Comparison of ENCODE assay signal across 9 cellular contexts in genomic region chr10:45433716-45434469, GRCh38. TPM values are rescaled to one million over a fixed set of nuclear protein-coding genes. Genes with fewer than 3 reads are reported as not detected.
DNase-seq lines count a peak whose midpoint lies in the region; ATAC-seq and TF ChIP-seq lines count a peak whose summit lies in the region.
"Had no signal": no experiment of that assay in that cellular context is flagged by ENCODE, and none has a peak within 500 bp of the region (broad histone marks: within the 10 kb centered on the region; RNA-seq: fewer than 3 reads in every experiment).

No MANE protein-coding gene starts in this region.

- CTCF ChIA-PET in CD4-positive, alpha-beta T cell (lab: Charles Lee), result interaction anchor here (1.0 kb wide), 1 partner anchor 31 kb away, joined by 3 read pairs; no protein-coding TSS in a partner anchor
- CTCF ChIA-PET in activated CD4-positive, alpha-beta memory T cell treated with anti-CD3 and anti-CD28 coated beads for 36 hours (lab: Charles Lee), result interaction anchor here (1.5 kb wide), 1 partner anchor 184 kb away, joined by 3 read pairs; no protein-coding TSS in a partner anchor

- peaks cover 47% of the 10 kb centered on the region for H3K4me1 Mint-ChIP-seq in activated naive CD8-positive, alpha-beta T cell treated with anti-CD3 and anti-CD28 coated beads, Interleukin-2, amount 10 ng/mL, durations not matched to agents 7 days and 5 days
- peaks cover 20% of the 10 kb centered on the region for H3K4me1 Mint-ChIP-seq in CD4-positive, alpha-beta T cell (ENCODE audit: low read depth)
- peaks cover 18% of the 10 kb centered on the region for H3K4me1 Mint-ChIP-seq in activated CD4-positive, alpha-beta memory T cell treated with anti-CD3 and anti-CD28 coated beads for 36 hours (ENCODE audit: low read depth)

- H3K4me3 Mint-ChIP-seq in activated naive CD8-positive, alpha-beta T cell treated with anti-CD3 and anti-CD28 coated beads, Interleukin-2, amount 10 ng/mL, durations not matched to agents 7 days and 5 days, result peak overlapping the region; percentile 78
- H3K4me3 Mint-ChIP-seq in CD4-positive, alpha-beta T cell, result no peak overlapping the region
- no peak overlapping the region for H3K4me3 Mint-ChIP-seq in activated CD4-positive, alpha-beta memory T cell treated with anti-CD3 and anti-CD28 coated beads for 36 hours

- H3K27me3 Mint-ChIP-seq in activated naive CD8-positive, alpha-beta T cell treated with anti-CD3 and anti-CD28 coated beads, Interleukin-2, amount 10 ng/mL, durations not matched to agents 7 days and 5 days, result no peaks in the 10 kb centered on the region
- peaks cover 4% of the 10 kb centered on the region for H3K27me3 Mint-ChIP-seq in CD4-positive, alpha-beta T cell
- H3K27me3 Mint-ChIP-seq in activated CD4-positive, alpha-beta memory T cell treated with anti-CD3 and anti-CD28 coated beads for 36 hours, result no peaks in the 10 kb centered on the region

- intact Hi-C loops in CD4-positive, alpha-beta T cell (cut with DNase I, micrococcal nuclease), result no loop called here
- intact Hi-C loops in activated CD4-positive, alpha-beta memory T cell treated with anti-CD3 and anti-CD28 coated beads for 36 hours (cut with micrococcal nuclease), result no loop called here

- H3K27ac Mint-ChIP-seq in activated naive CD8-positive, alpha-beta T cell treated with anti-CD3 and anti-CD28 coated beads, Interleukin-2, amount 10 ng/mL, durations not matched to agents 7 days and 5 days, result peak overlapping the region; percentile 96
- no peak overlapping the region for H3K27ac Mint-ChIP-seq in CD4-positive, alpha-beta T cell
- no peak overlapping the region for H3K27ac Mint-ChIP-seq in activated CD4-positive, alpha-beta memory T cell treated with anti-CD3 and anti-CD28 coated beads for 36 hours

- no peaks in the 10 kb centered on the region for H3K27me3 ChIP-seq in CD4-positive, alpha-beta T cell (ENCODE audit: control insufficient read depth, insufficient read depth, low read length)

- POLR2A ChIA-PET in activated naive CD8-positive, alpha-beta T cell treated with anti-CD3 and anti-CD28 coated beads, Interleukin-2, amount 10 ng/mL, durations not matched to agents 7 days and 5 days (lab: Charles Lee), result interaction anchor here (1.0 to 3.9 kb wide), 6 partner anchors 9 to 20 kb away, joined by 3 to 41 read pairs (median 3); no protein-coding TSS in a partner anchor
- POLR2A ChIA-PET in CD4-positive, alpha-beta T cell (lab: Charles Lee), result interaction anchor here (1.0 kb wide), 1 partner anchor 12 kb away, joined by 4 read pairs; no protein-coding TSS in a partner anchor
- POLR2A ChIA-PET in activated CD4-positive, alpha-beta memory T cell treated with anti-CD3 and anti-CD28 coated beads for 36 hours (lab: Charles Lee), result no interaction called here

- peak; percentile 80 for ATAC-seq in GM19468 (IDR thresholded peaks at IDR 0.05; ENCODE audit: extremely low read depth, unreplicated experiment)
- peak; percentile 94 for ATAC-seq in HG03066 (IDR thresholded peaks at IDR 0.05; ENCODE audit: low read depth, unreplicated experiment)
- ATAC-seq in activated naive CD8-positive, alpha-beta T cell treated with anti-CD3 and anti-CD28 coated beads, Interleukin-2, amount 10 ng/mL, durations not matched to agents 7 days and 5 days (ENCODE audit: low read depth), result peak; percentile 81
- ATAC-seq in CD4-positive, alpha-beta T cell (ENCODE audit: poor library complexity), result no peak

- no peak overlapping the region for H3K27ac ChIP-seq in CD4-positive, alpha-beta T cell (ENCODE audit: low read depth, low read length)

- in situ Hi-C loops in GM13977 (cut with MboI; ENCODE audit: low pct_unique_long_range_greater_than_20kb, low sequenced_read_pairs, unreplicated experiment), result no loop called here

- H3K9me3 Mint-ChIP-seq in activated naive CD8-positive, alpha-beta T cell treated with anti-CD3 and anti-CD28 coated beads, Interleukin-2, amount 10 ng/mL, durations not matched to agents 7 days and 5 days, result peaks cover 2% of the 10 kb centered on the region
- H3K9me3 Mint-ChIP-seq in CD4-positive, alpha-beta T cell, result no peaks in the 10 kb centered on the region
- H3K9me3 Mint-ChIP-seq in activated CD4-positive, alpha-beta memory T cell treated with anti-CD3 and anti-CD28 coated beads for 36 hours, result peaks cover 2% of the 10 kb centered on the region

- DNase-seq in GM13977 (ENCODE audit: low spot score), result peak; percentile 80
- DNase-seq in activated naive CD8-positive, alpha-beta T cell treated with anti-CD3 and anti-CD28 coated beads, Interleukin-2, amount 10 ng/mL, durations not matched to agents 7 days and 5 days, result no peak
- no peak for DNase-seq in CD4-positive, alpha-beta T cell
- DNase-seq in activated CD4-positive, alpha-beta memory T cell treated with anti-CD3 and anti-CD28 coated beads for 36 hours, result no peak
- no peak for DNase-seq in activated CD4-positive, alpha-beta T cell treated with anti-CD3 and anti-CD28 coated beads, Interleukin-2, amount 50 U/mL, for 1 hour
- DNase-seq in SW480 (ENCODE audit: low spot score), result no peak
- DNase-seq: effector CD8-positive, alpha-beta T cell had no signal

- H3K36me3 Mint-ChIP-seq in activated naive CD8-positive, alpha-beta T cell treated with anti-CD3 and anti-CD28 coated beads, Interleukin-2, amount 10 ng/mL, durations not matched to agents 7 days and 5 days, result peaks cover 22% of the 10 kb centered on the region
- H3K36me3 Mint-ChIP-seq in CD4-positive, alpha-beta T cell (ENCODE audit: low read depth), result no peaks in the 10 kb centered on the region
- H3K36me3 Mint-ChIP-seq in activated CD4-positive, alpha-beta memory T cell treated with anti-CD3 and anti-CD28 coated beads for 36 hours, result no peaks in the 10 kb centered on the region

- H3K9me3 ChIP-seq in CD4-positive, alpha-beta T cell (ENCODE audit: control insufficient read depth, low read length), result no peaks in the 10 kb centered on the region

- TF ChIP-seq CTCF in GM13977 (IDR thresholded peaks at IDR 0.05; ENCODE audit: extremely low read depth, insufficient read depth, missing control alignments), result no peak
- no peak for TF ChIP-seq CTCF in CD4-positive, alpha-beta T cell (IDR thresholded peaks at IDR 0.05)

RNA-seq across cellular contexts. Expression of gene ALOX5, which starts 59.9 kb away (rescaled TPM):
- 10 to 100 TPM; 13.6 to 14.2 TPM for total RNA-seq in activated naive CD8-positive, alpha-beta T cell treated with anti-CD3 and anti-CD28 coated beads, Interleukin-2, amount 10 ng/mL, durations not matched to agents 7 days and 5 days
- total RNA-seq in CD4-positive, alpha-beta T cell, result 1 to 10 TPM; 2.7 to 4.2 TPM
- total RNA-seq in activated CD4-positive, alpha-beta memory T cell treated with anti-CD3 and anti-CD28 coated beads for 36 hours, result 1 to 10 TPM; 1.1 to 1.3 TPM
